8 cellular contexts compared by ENCODE assay signal in genomic region chr13:33251131-33251629, GRCh38. TPM values are rescaled to one million over a fixed set of nuclear protein-coding genes. Genes with fewer than 3 reads are reported as not detected.
DNase-seq lines count a peak whose midpoint lies in the region; ATAC-seq, FAIRE-seq and TF ChIP-seq lines count a peak whose summit lies in the region.

No MANE protein-coding gene starts in this region.

- H3K27ac Mint-ChIP-seq in activated CD8-positive, alpha-beta memory T cell treated with anti-CD3 and anti-CD28 coated beads, Interleukin-2, amount 10 ng/mL, durations not matched to agents 7 days and 5 days = no peak overlapping the region

- intact Hi-C loops in ascending aorta (cut with DNase I) = no loop called here

- ATAC-seq in activated CD8-positive, alpha-beta memory T cell treated with anti-CD3 and anti-CD28 coated beads, Interleukin-2, amount 10 ng/mL, durations not matched to agents 7 days and 5 days = no peak

- no peak for TF ChIP-seq CTCF in GM12865 (IDR thresholded peaks at IDR 0.05; ENCODE audit: insufficient read depth, low read depth, low read length, missing control alignments)
- no peak for TF ChIP-seq CTCF in HFF-Myc (IDR thresholded peaks at IDR 0.05; ENCODE audit: low read depth, low read length, missing control alignments)
- no peak for TF ChIP-seq CTCF in epithelial cell of proximal tubule (conservative IDR thresholded peaks at IDR 0.05; ENCODE audit: low read depth, low read length)
- TF ChIP-seq CTCF in ascending aorta (IDR thresholded peaks at IDR 0.05) = no peak
- no peak for TF ChIP-seq CTCF in D721Med (IDR thresholded peaks at IDR 0.05; ENCODE audit: insufficient read depth, missing control alignments)

- H3K4me3 Mint-ChIP-seq in activated CD8-positive, alpha-beta memory T cell treated with anti-CD3 and anti-CD28 coated beads, Interleukin-2, amount 10 ng/mL, durations not matched to agents 7 days and 5 days = no peak overlapping the region

- H3K4me3 ChIP-seq in GM12865 (ENCODE audit: low read depth, low read length) = peak overlapping the region; percentile 17; the same call in 1 of the 2 replicates
- H3K4me3 ChIP-seq in HFF-Myc (replicated peaks; ENCODE audit: low read depth, low read length) = no peak overlapping the region
- no peak overlapping the region for H3K4me3 ChIP-seq in epithelial cell of proximal tubule (ENCODE audit: low read depth, low read length)
- H3K4me3 ChIP-seq in skeletal muscle cell (ENCODE audit: low read depth, low read length) = no peak overlapping the region
- no peak overlapping the region for H3K4me3 ChIP-seq in ascending aorta

- FAIRE-seq in D721Med (lab: Jason Lieb, UNC) = no peak

- H3K36me3 Mint-ChIP-seq in activated CD8-positive, alpha-beta memory T cell treated with anti-CD3 and anti-CD28 coated beads, Interleukin-2, amount 10 ng/mL, durations not matched to agents 7 days and 5 days = no peaks in the 10 kb centered on the region

- H3K4me1 Mint-ChIP-seq in activated CD8-positive, alpha-beta memory T cell treated with anti-CD3 and anti-CD28 coated beads, Interleukin-2, amount 10 ng/mL, durations not matched to agents 7 days and 5 days = peaks cover 3% of the 10 kb centered on the region

- CTCF ChIA-PET in activated CD8-positive, alpha-beta memory T cell treated with anti-CD3 and anti-CD28 coated beads, Interleukin-2, amount 10 ng/mL, durations not matched to agents 7 days and 5 days (lab: Charles Lee) = no interaction called here

- H3K27me3 Mint-ChIP-seq in activated CD8-positive, alpha-beta memory T cell treated with anti-CD3 and anti-CD28 coated beads, Interleukin-2, amount 10 ng/mL, durations not matched to agents 7 days and 5 days = peaks cover 3% of the 10 kb centered on the region

- H3K4me1 ChIP-seq in ascending aorta = no peaks in the 10 kb centered on the region

- DNase-seq in GM12865 (ENCODE audit: low read depth) = peak; percentile 60
- DNase-seq in HFF-Myc (ENCODE audit: extremely low read depth, low read depth) = peak; percentile 97
- DNase-seq in NCI-H226 = peak; percentile 71
- DNase-seq in epithelial cell of proximal tubule (ENCODE audit: low read depth) = peak; percentile 80
- DNase-seq in skeletal muscle cell (ENCODE audit: low read depth) = peak; percentile 92
- no peak for DNase-seq in ascending aorta (ENCODE audit: low spot score in 2 of 2)
- DNase-seq in activated CD8-positive, alpha-beta memory T cell treated with anti-CD3 and anti-CD28 coated beads, Interleukin-2, amount 10 ng/mL, durations not matched to agents 7 days and 5 days = no peak
- DNase-seq in D721Med (ENCODE audit: insufficient read length, low spot score) = no peak

- H3K27me3 ChIP-seq in ascending aorta = no peaks in the 10 kb centered on the region

- H3K27ac ChIP-seq in ascending aorta = no peak overlapping the region

- no peaks in the 10 kb centered on the region for H3K9me3 ChIP-seq in ascending aorta

- no peaks in the 10 kb centered on the region for H3K36me3 ChIP-seq in ascending aorta

- H3K9me3 Mint-ChIP-seq in activated CD8-positive, alpha-beta memory T cell treated with anti-CD3 and anti-CD28 coated beads, Interleukin-2, amount 10 ng/mL, durations not matched to agents 7 days and 5 days (ENCODE audit: low read depth) = no peaks in the 10 kb centered on the region

RNA-seq across cellular contexts. Expression of gene STARD13, which starts 34.4 kb away (rescaled TPM):
- 8.9 and 20.0 TPM in 2 replicates for total RNA-seq in epithelial cell of proximal tubule
- 34.6 TPM for total RNA-seq in ascending aorta
- total RNA-seq in activated CD8-positive, alpha-beta memory T cell treated with anti-CD3 and anti-CD28 coated beads, Interleukin-2, amount 10 ng/mL, durations not matched to agents 7 days and 5 days = 1 to 10 TPM; 1.2 to 1.5 TPM

Comparison
In these comparisons a context has a peak if more than half of its experiments do, and no peak if none do; other contexts are left out.
1. DNase-seq: peak in GM12865 (single experiment), HFF-Myc (single experiment), NCI-H226 (single experiment), epithelial cell of proximal tubule (single experiment) and skeletal muscle cell (single experiment); none in ascending aorta (0 of 2), activated CD8-positive, alpha-beta memory T cell treated with anti-CD3 and anti-CD28 coated beads, Interleukin-2, amount 10 ng/mL, durations not matched to agents 7 days and 5 days (single experiment) and D721Med (single experiment).